In genomic region chr3:58027704-58028317, GRCh38 we compare ENCODE assay signal across 20 cellular contexts. TPM values are rescaled to one million over a fixed set of nuclear protein-coding genes. Genes with fewer than 3 reads are reported as not detected.
DNase-seq lines count a peak whose midpoint lies in the region; ATAC-seq, FAIRE-seq and TF ChIP-seq lines count a peak whose summit lies in the region.
"Had no signal": no experiment of that assay in that cellular context is flagged by ENCODE, and none has a peak within 500 bp of the region (broad histone marks: within the 10 kb centered on the region; RNA-seq: fewer than 3 reads in every experiment).

No MANE protein-coding gene starts in this region.

- H3K18ac ChIP-seq in H9 (ENCODE audit: insufficient read length, low read depth, low read length): no peak overlapping the region

- H3K9me3 ChIP-seq in A549 (no peaks in the 10 kb centered on the region), H9 (ENCODE audit: control insufficient read depth, low read depth, low read length) (no peaks in the 10 kb centered on the region), ascending aorta (no peaks in the 10 kb centered on the region)

- H2BK120ac ChIP-seq in H9 (ENCODE audit: low read depth, low read length, poor library complexity, severe bottlenecking): peak overlapping the region; percentile 19

- no peak overlapping the region for H3K23ac ChIP-seq in H9 (ENCODE audit: insufficient read length, low read depth, low read length)

- H2BK12ac ChIP-seq in H9 (ENCODE audit: insufficient read length, low read depth, low read length): no peak overlapping the region

- no peak overlapping the region for H3K14ac ChIP-seq in H9 (ENCODE audit: insufficient read depth, low read length)

- TF ChIP-seq EP300 in A549 (IDR thresholded peaks at IDR 0.05): no peak

- no peak overlapping the region for H4K5ac ChIP-seq in H9 (ENCODE audit: insufficient read length, low read depth, low read length)

- H3K4me3 ChIP-seq in A549: no peak overlapping the region
- H3K4me3 ChIP-seq in ascending aorta: no peak overlapping the region
- H3K4me3 ChIP-seq: coronary artery, hepatocyte had no signal

- no peak for TF ChIP-seq CTCF in A549 (IDR thresholded peaks at IDR 0.05)
- no peak for TF ChIP-seq CTCF in H9 (conservative IDR thresholded peaks at IDR 0.05)
- TF ChIP-seq CTCF in ascending aorta (IDR thresholded peaks at IDR 0.05): no peak

- H3K27ac Mint-ChIP-seq in H9: peak overlapping the region; percentile 10 to 66 (median 65)
- H3K27ac Mint-ChIP-seq in memory B cell: peak overlapping the region; percentile 42

- H3K9me3 Mint-ChIP-seq in H9: no peaks in the 10 kb centered on the region
- no peaks in the 10 kb centered on the region for H3K9me3 Mint-ChIP-seq in memory B cell
- H3K9me3 Mint-ChIP-seq: activated T-cell treated with anti-CD3 and anti-CD28 coated beads, Interleukin-2, amount 50 U/mL, for 4 hours had no signal

- H3K27ac ChIP-seq in A549 (peak overlapping the region in 1 of 2 experiments; percentile 68; a peak in 2 of 6 replicates), H9 (ENCODE audit: insufficient read length, low read depth, low read length) (peak overlapping the region; percentile 58), ascending aorta (peak overlapping the region; percentile 63 to 81)

- H3K27me3 ChIP-seq in H9 (ENCODE audit: insufficient read depth, low read length) (no peaks in the 10 kb centered on the region), ascending aorta (no peaks in the 10 kb centered on the region)
- H3K27me3 ChIP-seq: hepatocyte had no signal

- H3K36me3 Mint-ChIP-seq in H9 (ENCODE audit: insufficient read depth in 1 of 3, low read depth in 3 of 3) (no peaks in the 10 kb centered on the region; a peak in 2 of 7 replicates), memory B cell (peaks cover 4% of the 10 kb centered on the region)

- H3K4me1 Mint-ChIP-seq in H9 (peaks cover 49 to 56% of the 10 kb centered on the region in 2 experiments), memory B cell (peaks cover 18% of the 10 kb centered on the region)

- H3K27me3 Mint-ChIP-seq in H9 (ENCODE audit: low read depth): no peaks in the 10 kb centered on the region
- H3K27me3 Mint-ChIP-seq in memory B cell: no peaks in the 10 kb centered on the region

- H2AFZ ChIP-seq in H9 (ENCODE audit: low read length): no peak overlapping the region
- H2AFZ ChIP-seq: hepatocyte had no signal

- H3K23me2 ChIP-seq in H9 (ENCODE audit: insufficient read length, low read depth, low read length, poor library complexity, severe bottlenecking): no peaks in the 10 kb centered on the region

- no peaks in the 10 kb centered on the region for H3K36me3 ChIP-seq in ascending aorta

- POLR2A ChIA-PET in A549 (lab: Yijun Ruan, JAX): interaction anchor here (0.7 kb wide), 1 partner anchor 205 kb away, joined by 3 read pairs; no protein-coding TSS in a partner anchor

- H4K91ac ChIP-seq in H9 (ENCODE audit: insufficient read length, low read depth, low read length): no peak overlapping the region

- peaks cover 9% of the 10 kb centered on the region for H3K79me1 ChIP-seq in H9 (ENCODE audit: insufficient read depth, low read depth, low read length, poor library complexity, severe bottlenecking)

- H3K4me3 Mint-ChIP-seq in H9 (peak overlapping the region in 1 of 2 experiments; percentile 5; a peak in 2 of 5 replicates), memory B cell (no peak overlapping the region)
- H3K4me3 Mint-ChIP-seq: activated T-cell treated with anti-CD3 and anti-CD28 coated beads, Interleukin-2, amount 50 U/mL, for 4 hours had no signal

- H3K79me2 ChIP-seq in H9 (ENCODE audit: insufficient read depth, low read length): peaks cover 26% of the 10 kb centered on the region; the same call in 1 of the 2 replicates

- no peak for FAIRE-seq in A549 (lab: Jason Lieb, UNC)

- intact Hi-C loops in ascending aorta (cut with DNase I): no loop called here
- intact Hi-C loops in left colon (cut with DNase I, micrococcal nuclease): no loop called here
- intact Hi-C loops in head of caudate nucleus (cut with DNase I): no loop called here

- no peak overlapping the region for H4K8ac ChIP-seq in H9 (replicated peaks; ENCODE audit: insufficient read length, low read depth, low read length)

- no peaks in the 10 kb centered on the region for H4K20me1 ChIP-seq in H9 (ENCODE audit: control insufficient read depth, insufficient read depth, insufficient read length)

- no peak overlapping the region for H3K9ac ChIP-seq in H9 (ENCODE audit: extremely low read depth, insufficient read length, low read length)

- ATAC-seq in A549 (no peak), memory B cell (ENCODE audit: low read depth) (no peak), left colon (no peak), GM19328 (IDR thresholded peaks at IDR 0.05; ENCODE audit: unreplicated experiment) (no peak)
- ATAC-seq: activated T-cell treated with anti-CD3 and anti-CD28 coated beads, Interleukin-2, amount 50 U/mL, for 4 hours; Right ventricle myocardium inferior had no signal

- TF ChIP-seq RAD21 in A549 (conservative IDR thresholded peaks at IDR 0.05 in 1 of 2, IDR thresholded peaks at IDR 0.05 in 1 of 2): no peak

- H3K4me2 ChIP-seq in A549 (peak overlapping the region; percentile 13; the same call in 1 of the 3 replicates), H9 (ENCODE audit: insufficient read depth, insufficient read length, low read length) (peak overlapping the region; percentile 52)
- H3K4me2 ChIP-seq: hepatocyte had no signal

- no peak for DNase-seq in A549 (ENCODE audit: low read depth in 1 of 2, low spot score in 1 of 2)
- DNase-seq in H9: no peak
- DNase-seq in ascending aorta (ENCODE audit: low spot score in 2 of 2): no peak
- no peak for DNase-seq in memory B cell (ENCODE audit: low spot score in 2 of 2)
- no peak for DNase-seq in amniotic stem cell (lab: John Stamatoyannopoulos, UW)
- no peak for DNase-seq in left colon
- no peak for DNase-seq in head of caudate nucleus
- DNase-seq: activated CD4-positive, alpha-beta T cell treated with anti-CD3 and anti-CD28 coated beads for 48 hours; activated T-cell treated with anti-CD3 and anti-CD28 coated beads, Interleukin-2, amount 50 U/mL, for 4 hours; COR-L47; GOT3; NCI-H1436; NCI-H226; NK-92 treated with Interleukin-12 subunit alpha and Interleukin-12 subunit beta, amount 100 ng/mL, for 24 hours; nucleus accumbens; stimulated activated CD4-positive, alpha-beta T cell treated with anti-CD3 and anti-CD28 coated beads, Interleukin-2, amount 100 ng/mL, for 48 hours had no signal

- H3K4me1 ChIP-seq in A549 (peaks cover 95% of the 10 kb centered on the region), H9 (ENCODE audit: insufficient read depth, low read length) (peaks cover 32% of the 10 kb centered on the region; the same call in 1 of the 2 replicates), ascending aorta (peaks cover 0 to 37% of the 10 kb centered on the region in 2 donors)

- H2AK5ac ChIP-seq in H9 (ENCODE audit: insufficient read length, low read length): no peak overlapping the region

- no peak overlapping the region for H3K4ac ChIP-seq in H9 (ENCODE audit: low read depth, low read length)

- H2BK15ac ChIP-seq in H9 (ENCODE audit: low read depth, low read length): no peak overlapping the region

- 55% methylated on average over 6 of the region's 6 CpGs for WGBS in A549 (ENCODE audit: missing lambda C conversion rate)
- no CpG with 5 or more reads among the region's 6 CpGs for WGBS in H9 (ENCODE audit: extremely low coverage, insufficient read length, low lambda C conversion rate)

- H3T11ph ChIP-seq in H9 (ENCODE audit: low read length): no peak overlapping the region

- no peak overlapping the region for H3K56ac ChIP-seq in H9 (ENCODE audit: insufficient read length, low read depth, low read length)

- CTCF ChIA-PET in A549 (lab: Yijun Ruan, JAX): interaction anchor here (0.7 to 1.7 kb wide), 5 partner anchors 18 to 78 kb away, joined by 3 to 7 read pairs (median 4); no protein-coding TSS in a partner anchor

- H2BK20ac ChIP-seq in H9 (ENCODE audit: low read depth, low read length, poor library complexity, severe bottlenecking): no peak overlapping the region

- no peak overlapping the region for H2BK5ac ChIP-seq in H9 (ENCODE audit: insufficient read length, low read length)

- no peak for TF ChIP-seq POLR2A in A549 (IDR thresholded peaks at IDR 0.05; ENCODE audit: low read length)

TF ChIP-seq in A549, 52 proteins besides CTCF, POLR2A, EP300 and RAD21:
- no peak for TF ChIP-seq ZFP36 (IDR thresholded peaks at IDR 0.05; ENCODE audit: borderline replicate concordance, partially characterized antibody)
- no peak for TF ChIP-seq KDM1A (IDR thresholded peaks at IDR 0.05; ENCODE audit: low read depth)
- no peak for TF ChIP-seq NPAS2 (CRISPR knock-in tag; IDR thresholded peaks at IDR 0.05; ENCODE audit: borderline replicate concordance)
- no peak for TF ChIP-seq CBX2 (IDR thresholded peaks at IDR 0.05; ENCODE audit: borderline replicate concordance, low read depth)
- TF ChIP-seq FOXS1 (CRISPR knock-in tag; IDR thresholded peaks at IDR 0.05): no peak
- TF ChIP-seq ESRRA (IDR thresholded peaks at IDR 0.05; ENCODE audit: borderline replicate concordance, low read length): no peak
- no peak for TF ChIP-seq MAZ (IDR thresholded peaks at IDR 0.05; ENCODE audit: borderline replicate concordance, low read depth, low read length)
- TF ChIP-seq ZSCAN20 (CRISPR knock-in tag; IDR thresholded peaks at IDR 0.05): no peak
- TF ChIP-seq HMGXB4 (CRISPR knock-in tag; IDR thresholded peaks at IDR 0.05; ENCODE audit: borderline replicate concordance): no peak

RNA-seq across cellular contexts. Expression of gene FLNB, which starts 19.6 kb away (rescaled TPM):
- polyA plus RNA-seq in A549 (2011; rRNA removed) (387 and 439 TPM in 2 replicates), A549 (2017; fragmentation: RNase III; extraction: RNeasy Plus Mini Kit Qiagen cat#74134 plus additional on column Dnase treatment) (235 to 282 TPM (median 257 TPM) in 3 replicates)
- polyA plus RNA-seq in A549 (2012; cell fraction: cytosol; rRNA removed): 153 and 161 TPM in 2 replicates
- polyA plus RNA-seq in A549 (2012; cell fraction: nucleus; rRNA removed): 1,973 and 2,223 TPM in 2 replicates
- 1,159 and 1,213 TPM in 2 replicates for polyA minus RNA-seq in A549 (2011; rRNA and poly(A)+ RNA removed)
- total RNA-seq in H9 (2021) (75.8 and 83.4 TPM in 2 replicates), ascending aorta (144 TPM), left colon (100 to 1,000 TPM; 410 to 585 TPM)
